9 cellular contexts compared by ENCODE assay signal in genomic region chr10:71740069-71740468, GRCh38. TPM values are rescaled to one million over a fixed set of nuclear protein-coding genes. Genes with fewer than 3 reads are reported as not detected.
DNase-seq lines count a peak whose midpoint lies in the region; ATAC-seq, FAIRE-seq and TF ChIP-seq lines count a peak whose summit lies in the region.
"Had no signal": no experiment of that assay in that cellular context is flagged by ENCODE, and none has a peak within 500 bp of the region (broad histone marks: within the 10 kb centered on the region; RNA-seq: fewer than 3 reads in every experiment).

No MANE protein-coding gene starts in this region.

- H3K36me3 ChIP-seq in bronchial epithelial cell (ENCODE audit: control insufficient read depth, insufficient read depth, low read length), result no peaks in the 10 kb centered on the region
- H3K36me3 ChIP-seq in muscle layer of colon (ENCODE audit: insufficient read depth, low read length), result no peaks in the 10 kb centered on the region

- peaks cover 7% of the 10 kb centered on the region for H3K4me1 Mint-ChIP-seq in HFFc6 (ENCODE audit: low read depth)

- H3K27me3 ChIP-seq in bronchial epithelial cell (ENCODE audit: control insufficient read depth, insufficient read depth, low read length) (no peaks in the 10 kb centered on the region), muscle layer of colon (ENCODE audit: control insufficient read depth in 1 of 2, insufficient read depth in 2 of 2, low read length in 2 of 2) (no peaks in the 10 kb centered on the region)
- H3K27me3 ChIP-seq: esophagus muscularis mucosa had no signal

- no peak overlapping the region for H3K4me3 Mint-ChIP-seq in HFFc6

- peaks cover 9% of the 10 kb centered on the region for H3K27me3 Mint-ChIP-seq in HFFc6 (ENCODE audit: insufficient read depth)

- H3K4me3 ChIP-seq in bronchial epithelial cell (ENCODE audit: low read depth, low read length), result no peak overlapping the region
- no peak overlapping the region for H3K4me3 ChIP-seq in muscle layer of colon (ENCODE audit: low read depth in 1 of 2, low read length in 2 of 2)
- H3K4me3 ChIP-seq: esophagus muscularis mucosa had no signal

- ATAC-seq in HG03378 (IDR thresholded peaks at IDR 0.05; ENCODE audit: unreplicated experiment), result no peak

- no peak; the same call in 1 of the 2 replicates for TF ChIP-seq CTCF in HFFc6 (IDR thresholded peaks at IDR 0.05)
- TF ChIP-seq CTCF in bronchial epithelial cell (IDR thresholded peaks at IDR 0.05; ENCODE audit: insufficient read depth, low read length, severe bottlenecking), result no peak
- TF ChIP-seq CTCF in GM13977 (IDR thresholded peaks at IDR 0.05; ENCODE audit: extremely low read depth, insufficient read depth, missing control alignments), result no peak

- peak overlapping the region; percentile 12 for H3K27ac ChIP-seq in muscle layer of colon (ENCODE audit: low read depth, low read length)
- H3K27ac ChIP-seq: esophagus muscularis mucosa had no signal

- peak overlapping the region; percentile 20; the same call in 1 of the 2 replicates for H3K27ac Mint-ChIP-seq in HFFc6

- no peaks in the 10 kb centered on the region for H3K9me3 Mint-ChIP-seq in HFFc6

- H3K9me3 ChIP-seq in muscle layer of colon (ENCODE audit: low read length), result no peaks in the 10 kb centered on the region

- H3K9ac ChIP-seq in muscle layer of colon (ENCODE audit: low read length), result no peak overlapping the region

- FAIRE-seq in bronchial epithelial cell (lab: Jason Lieb, UNC), result no peak

- in situ Hi-C loops in GM13977 (cut with MboI; ENCODE audit: low pct_unique_long_range_greater_than_20kb, low sequenced_read_pairs, unreplicated experiment), result no loop called here

- H3K36me3 Mint-ChIP-seq in HFFc6 (ENCODE audit: low read depth), result no peaks in the 10 kb centered on the region

- peaks cover 21% of the 10 kb centered on the region for H3K4me1 ChIP-seq in muscle layer of colon (ENCODE audit: insufficient read depth, low read length)

- DNase-seq in CD1c-positive myeloid dendritic cell (ENCODE audit: extremely low spot score) (peak; percentile 58), HFFc6 (peak; percentile 62), bronchial epithelial cell (ENCODE audit: low read depth) (peak; percentile 91), NCI-H1694 (lab: John Stamatoyannopoulos, UW) (no peak), GM13977 (ENCODE audit: low spot score) (no peak)
- DNase-seq in stimulated activated CD4-positive, alpha-beta T cell treated with anti-CD3 and anti-CD28 coated beads, Interleukin-15, amount 100 ng/mL, for 24 hours, result no peak

RNA-seq across cellular contexts. Expression of gene C10orf105, which starts 20.5 kb away (rescaled TPM):
- total RNA-seq in HFFc6 (2021; fragmentation: NEBNext Ultra II Directional; extraction: Animal tissue kit (Norgen Biotek cat#: 25700)), result not detected
- not detected in 2 replicates for total RNA-seq in bronchial epithelial cell

RNA-seq across cellular contexts. Expression of gene VSIR, which starts 33.3 kb away (rescaled TPM):
- 10 to 100 TPM; 24.3 to 36.2 (median 29.0) TPM for total RNA-seq in HFFc6 (2021; fragmentation: NEBNext Ultra II Directional; extraction: Animal tissue kit (Norgen Biotek cat#: 25700))
- total RNA-seq in bronchial epithelial cell, result 6.8 and 7.9 TPM in 2 replicates

Comparison
In these comparisons a context has a peak if more than half of its experiments do, and no peak if none do; other contexts are left out.
1. DNase-seq: peak in CD1c-positive myeloid dendritic cell (single experiment), HFFc6 (single experiment) and bronchial epithelial cell (single experiment); none in NCI-H1694 (single experiment), GM13977 (single experiment) and stimulated activated CD4-positive, alpha-beta T cell treated with anti-CD3 and anti-CD28 coated beads, Interleukin-15, amount 100 ng/mL, for 24 hours (single experiment).